In the genomic region with DNA sequence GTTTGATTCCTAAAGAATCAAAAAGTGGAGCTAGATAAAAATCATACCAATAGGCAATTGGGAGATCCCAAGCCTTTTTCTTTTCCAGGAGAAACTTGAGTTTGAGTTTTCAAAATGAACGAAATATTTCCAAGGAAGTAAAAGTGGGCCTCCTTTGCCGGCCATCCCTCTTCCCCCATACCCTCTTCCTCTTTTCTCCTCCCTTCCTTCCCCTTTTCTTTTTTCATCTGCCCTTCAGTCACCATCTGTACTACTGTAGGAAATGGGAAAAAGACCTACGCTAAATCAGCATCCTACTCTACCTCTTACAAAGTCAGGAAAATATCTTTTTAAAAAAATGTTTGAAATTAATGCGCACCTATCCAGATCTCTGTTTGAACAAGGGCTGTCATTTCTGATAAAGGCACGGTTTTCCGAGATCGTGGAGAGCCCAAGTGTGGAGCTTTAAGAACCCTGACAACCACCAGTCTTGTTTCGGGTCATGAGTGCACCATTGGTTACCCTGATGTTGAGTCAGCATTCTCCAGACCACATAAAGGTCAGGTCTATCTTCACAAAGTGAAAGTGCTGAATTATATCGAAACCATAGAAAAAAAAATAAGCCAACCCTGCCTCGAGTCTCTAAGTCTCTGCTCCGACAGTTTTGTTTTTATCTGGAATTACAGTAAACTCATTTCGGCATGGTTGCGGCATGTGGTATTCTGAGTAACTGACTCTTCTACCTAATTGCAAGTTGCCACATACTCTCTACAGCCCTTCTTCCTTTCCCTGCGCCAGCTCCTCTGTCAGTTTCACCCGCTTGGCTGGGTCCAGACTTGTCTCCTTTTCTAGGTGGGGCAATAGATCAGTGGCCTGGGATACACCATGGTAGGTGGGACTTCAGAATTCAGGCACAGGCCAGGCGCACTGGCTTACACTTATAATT, we compare ENCODE assay signal across 8 cellular contexts.
A peak's percentile ranks its signal among the peaks of the same experiment; 100 is the strongest.
DNase-seq lines count a peak whose midpoint lies in the region; ATAC-seq and TF ChIP-seq lines count a peak whose summit lies in the region.

No MANE protein-coding gene starts in this region.

- peak; percentile 97 for ATAC-seq in GM19452 (IDR thresholded peaks at IDR 0.05; ENCODE audit: unreplicated experiment)
- peak; percentile 96 for ATAC-seq in HG03460 (IDR thresholded peaks at IDR 0.05; ENCODE audit: unreplicated experiment)

- H3K4me3 ChIP-seq in brain microvascular endothelial cell (ENCODE audit: low read depth, low read length), result no peak overlapping the region

- POLR2A ChIA-PET in activated CD4-positive, alpha-beta memory T cell treated with anti-CD3 and anti-CD28 coated beads for 36 hours (lab: Charles Lee), result interaction anchor here (0.6 to 1.3 kb wide), 9 partner anchors 20 to 433 kb away, joined by 3 to 8 read pairs (median 4); no protein-coding TSS in a partner anchor

- peaks cover 0 to 4% (median 0%) of the 10 kb centered on the region in 3 donors for H3K27me3 Mint-ChIP-seq in CD14-positive monocyte (ENCODE audit: low read depth in 3 of 3)
- H3K27me3 Mint-ChIP-seq in activated CD4-positive, alpha-beta memory T cell treated with anti-CD3 and anti-CD28 coated beads for 36 hours, result peaks cover 20% of the 10 kb centered on the region

- CTCF ChIA-PET in activated CD4-positive, alpha-beta memory T cell treated with anti-CD3 and anti-CD28 coated beads for 36 hours (lab: Charles Lee), result interaction anchor here (0.7 to 2.8 kb wide), 6 partner anchors 59 to 449 kb away, joined by 3 to 11 read pairs (median 4); no protein-coding TSS in a partner anchor

- peaks cover 7 to 13% of the 10 kb centered on the region in 2 donors for H3K36me3 Mint-ChIP-seq in CD14-positive monocyte
- peaks cover 10% of the 10 kb centered on the region for H3K36me3 Mint-ChIP-seq in activated CD4-positive, alpha-beta memory T cell treated with anti-CD3 and anti-CD28 coated beads for 36 hours

- in situ Hi-C loops in brain microvascular endothelial cell (cut with HindIII; ENCODE audit: low pct_ligation_motif_present, low sequenced_read_pairs), result no loop called here

- no peak overlapping the region for H3K27ac ChIP-seq in brain microvascular endothelial cell

- no peaks in the 10 kb centered on the region for H3K36me3 ChIP-seq in brain microvascular endothelial cell (replicated peaks)

- H3K4me3 Mint-ChIP-seq in CD14-positive monocyte, result peak overlapping the region; percentile 59 to 79
- peak overlapping the region; percentile 54 for H3K4me3 Mint-ChIP-seq in activated CD4-positive, alpha-beta memory T cell treated with anti-CD3 and anti-CD28 coated beads for 36 hours

- no peaks in the 10 kb centered on the region for H3K9me3 Mint-ChIP-seq in CD14-positive monocyte
- H3K9me3 Mint-ChIP-seq in activated CD4-positive, alpha-beta memory T cell treated with anti-CD3 and anti-CD28 coated beads for 36 hours, result no peaks in the 10 kb centered on the region

- TF ChIP-seq CTCF in CD14-positive monocyte (IDR thresholded peaks at IDR 0.05), result no peak
- no peak for TF ChIP-seq CTCF in brain microvascular endothelial cell (IDR thresholded peaks at IDR 0.05; ENCODE audit: low read depth, low read length, missing control alignments)

- H3K27me3 ChIP-seq in brain microvascular endothelial cell (replicated peaks), result no peaks in the 10 kb centered on the region

- peak overlapping the region; percentile 96 to 98 (median 97) for H3K27ac Mint-ChIP-seq in CD14-positive monocyte
- H3K27ac Mint-ChIP-seq in activated CD4-positive, alpha-beta memory T cell treated with anti-CD3 and anti-CD28 coated beads for 36 hours, result peak overlapping the region; percentile 68

- H3K4me1 Mint-ChIP-seq in CD14-positive monocyte, result peaks cover 81% of the 10 kb centered on the region
- peaks cover 30% of the 10 kb centered on the region for H3K4me1 Mint-ChIP-seq in activated CD4-positive, alpha-beta memory T cell treated with anti-CD3 and anti-CD28 coated beads for 36 hours (ENCODE audit: low read depth)

- intact Hi-C loops in CD14-positive monocyte (cut with micrococcal nuclease), result loop anchor here (2.0 to 10.0 kb wide), 6 partner anchors 61 to 449 kb away; partner anchors contain the start of gene KLF3 (in 1 of the 2)
- intact Hi-C loops in activated CD4-positive, alpha-beta memory T cell treated with anti-CD3 and anti-CD28 coated beads for 36 hours (cut with micrococcal nuclease), result loop anchor here (1.0 to 10.0 kb wide), 16 partner anchors 15 to 831 kb away; partner anchors contain the start of genes TBC1D1 and TMEM156

- DNase-seq in CD14-positive monocyte (ENCODE audit: low spot score) (peak; percentile 80), medulla oblongata (ENCODE audit: extremely low spot score) (peak; percentile 67), NCI-H748 treated with DMSO at 0.1 percent for 48 hours (lab: John Stamatoyannopoulos, UW) (no peak), brain microvascular endothelial cell (no peak), NCI-H82 treated with DMSO at 0.1 percent for 48 hours (lab: John Stamatoyannopoulos, UW; ENCODE audit: unreplicated experiment) (no peak)
- peak; percentile 87 for DNase-seq in activated CD4-positive, alpha-beta memory T cell treated with anti-CD3 and anti-CD28 coated beads for 36 hours

Comparison
In these comparisons a context has a peak if more than half of its experiments do, and no peak if none do; other contexts are left out.
1. DNase-seq: peak in CD14-positive monocyte (single experiment), activated CD4-positive, alpha-beta memory T cell treated with anti-CD3 and anti-CD28 coated beads for 36 hours (single experiment) and medulla oblongata (single experiment); none in NCI-H748 treated with DMSO at 0.1 percent for 48 hours (single experiment), brain microvascular endothelial cell (single experiment) and NCI-H82 treated with DMSO at 0.1 percent for 48 hours (single experiment).